Comparison of ENCODE assay signal across 1 cellular context in genomic region chr11:47270331-47271271, GRCh38.
TF ChIP-seq lines count a peak whose summit lies in the region.

No MANE protein-coding gene starts in this region.

TF ChIP-seq in IMR-90, 13 proteins besides CTCF, POLR2A, EP300 and RAD21:
- TF ChIP-seq BHLHE40 (IDR thresholded peaks at IDR 0.05; ENCODE audit: low read depth, low read length) (no peak), ELK1 (IDR thresholded peaks at IDR 0.05; ENCODE audit: borderline replicate concordance, low read depth, low read length) (no peak), SMC3 (IDR thresholded peaks at IDR 0.05; ENCODE audit: low read depth, low read length) (no peak), CEBPB (IDR thresholded peaks at IDR 0.05; ENCODE audit: low read depth, low read length) (no peak), FOS (IDR thresholded peaks at IDR 0.05; ENCODE audit: low read depth, low read length) (no peak), CHD1 (IDR thresholded peaks at IDR 0.05; ENCODE audit: low read depth, low read length) (no peak), MAZ (IDR thresholded peaks at IDR 0.05; ENCODE audit: borderline replicate concordance, low read depth, low read length) (no peak), RCOR1 (IDR thresholded peaks at IDR 0.05; ENCODE audit: insufficient replicate concordance, low read length) (no peak), RFX5 (IDR thresholded peaks at IDR 0.05; ENCODE audit: low read depth, low read length) (no peak), MAFK (IDR thresholded peaks at IDR 0.05; ENCODE audit: low read depth, low read length) (no peak), NFE2L2 (IDR thresholded peaks at IDR 0.05; ENCODE audit: low read depth, low read length) (no peak)
